Comparison of ENCODE assay signal across 8 cellular contexts in the genomic region with DNA sequence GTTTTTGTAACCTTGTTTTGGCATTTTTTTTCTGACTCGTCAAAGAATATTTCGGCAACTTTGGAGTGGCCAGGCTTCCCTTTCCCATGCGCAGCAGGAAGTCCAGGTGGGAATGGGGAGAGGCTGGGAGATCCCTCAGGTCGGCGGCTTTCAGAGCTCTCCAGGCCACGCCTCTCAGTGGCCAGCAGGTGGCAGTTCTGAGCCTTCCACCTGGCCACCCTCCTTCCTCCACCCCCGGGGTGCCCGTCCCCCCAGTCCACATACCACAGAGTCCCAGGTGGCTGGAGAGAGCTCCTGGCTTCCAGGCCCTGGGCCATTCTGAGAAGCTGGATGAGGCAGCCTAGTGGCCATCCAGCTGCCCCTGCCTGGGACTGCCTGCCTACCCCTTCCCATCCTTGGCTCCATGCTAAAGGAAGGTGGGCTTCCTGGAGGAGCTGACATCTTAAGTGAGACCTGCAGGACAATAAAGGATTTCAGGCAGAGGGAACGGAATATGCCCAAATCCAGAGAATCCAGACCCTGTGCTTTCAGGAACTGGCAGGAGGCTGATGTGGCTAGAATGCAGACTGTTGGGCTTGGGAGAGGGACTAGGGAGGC. TPM values are rescaled to one million over a fixed set of nuclear protein-coding genes. Genes with fewer than 3 reads are reported as not detected.
DNase-seq lines count a peak whose midpoint lies in the region; ATAC-seq, FAIRE-seq and TF ChIP-seq lines count a peak whose summit lies in the region.

No MANE protein-coding gene starts in this region.

- H3K36me3 Mint-ChIP-seq in nephron (ENCODE audit: low read depth): no peaks in the 10 kb centered on the region

- no peak overlapping the region for H3K4me3 ChIP-seq in A673 (ENCODE audit: low read depth, low read length, poor library complexity, severe bottlenecking)
- H3K4me3 ChIP-seq in colonic mucosa: no peak overlapping the region

- H3K36me3 ChIP-seq in A673 (ENCODE audit: insufficient read depth, low read length, poor library complexity, severe bottlenecking): no peaks in the 10 kb centered on the region
- no peaks in the 10 kb centered on the region for H3K36me3 ChIP-seq in colonic mucosa

- no peak overlapping the region for H3K27ac Mint-ChIP-seq in nephron

- CTCF ChIA-PET in A673 (lab: Charles Lee): interaction anchor here (0.5 to 1.3 kb wide), 5 partner anchors 34 to 792 kb away, joined by 3 to 21 read pairs (median 5); no protein-coding TSS in a partner anchor
- CTCF ChIA-PET in RWPE1 (lab: Yijun Ruan, JAX): interaction anchor here (0.6 to 1.6 kb wide), 12 partner anchors 10 to 1886 kb away, joined by 3 to 7 read pairs (median 4); no protein-coding TSS in a partner anchor

- DNase-seq in A673 (ENCODE audit: low spot score) (peak; percentile 22), RWPE1 (ENCODE audit: low spot score) (no peak), colonic mucosa (peak; percentile 32), RCC 7860 (ENCODE audit: low spot score) (no peak), sciatic nerve (ENCODE audit: low spot score) (no peak)

- no peak for FAIRE-seq in RCC 7860 (lab: Jason Lieb, UNC)

- H3K4me1 Mint-ChIP-seq in nephron: peaks cover 10% of the 10 kb centered on the region

- H3K9me3 ChIP-seq in A673 (ENCODE audit: low read depth, low read length, poor library complexity, severe bottlenecking) (no peaks in the 10 kb centered on the region), colonic mucosa (no peaks in the 10 kb centered on the region)

- H3K27ac ChIP-seq in A673 (ENCODE audit: low read depth, low read length, poor library complexity, severe bottlenecking): no peak overlapping the region
- no peak overlapping the region for H3K27ac ChIP-seq in RWPE1
- H3K27ac ChIP-seq in colonic mucosa: no peak overlapping the region

- intact Hi-C loops in A673 (cut with micrococcal nuclease; ENCODE audit: unreplicated experiment): no loop called here
- intact Hi-C loops in colonic mucosa (cut with DNase I): no loop called here
- intact Hi-C loops in sciatic nerve (cut with DNase I): no loop called here

- H3K9ac ChIP-seq in colonic mucosa (ENCODE audit: low read depth in 2 of 2, low read length in 2 of 2): no peak overlapping the region

- POLR2A ChIA-PET in A673 (lab: Charles Lee; ENCODE audit: low non-redundant PET) (no interaction called here), RWPE1 (lab: Yijun Ruan, JAX; ENCODE audit: low non-redundant PET) (no interaction called here)

- H3K4me1 ChIP-seq in A673 (ENCODE audit: insufficient read depth, low read length, poor library complexity, severe bottlenecking) (no peaks in the 10 kb centered on the region), colonic mucosa (no peaks in the 10 kb centered on the region)

- H3K27me3 ChIP-seq in A673 (replicated peaks; ENCODE audit: insufficient read depth, low read depth, low read length, poor library complexity) (no peaks in the 10 kb centered on the region), colonic mucosa (no peaks in the 10 kb centered on the region)

- H3K27me3 Mint-ChIP-seq in nephron (ENCODE audit: low read depth): peaks cover 10% of the 10 kb centered on the region

- TF ChIP-seq CTCF in A673 (conservative IDR thresholded peaks at IDR 0.05; ENCODE audit: low read depth, low read length) (peak; percentile 64), RWPE1 (conservative IDR thresholded peaks at IDR 0.05; ENCODE audit: low read depth) (peak; percentile 53), colonic mucosa (IDR thresholded peaks at IDR 0.05) (peak; percentile 56), nephron (IDR thresholded peaks at IDR 0.05; ENCODE audit: unreplicated experiment in 3 of 3) (peak; percentile 40 to 60 (median 54))

- ATAC-seq in GM19351 (IDR thresholded peaks at IDR 0.05; ENCODE audit: unreplicated experiment) (peak; percentile 68), GM19467 (IDR thresholded peaks at IDR 0.05; ENCODE audit: unreplicated experiment) (no peak), sciatic nerve (no peak)

- no peak overlapping the region for H3K4me3 Mint-ChIP-seq in nephron

- no TSS peak for BruUV-seq in A673 (replicated peaks; lab: Mats Ljungman, UMichigan)

- no peaks in the 10 kb centered on the region for H3K9me3 Mint-ChIP-seq in nephron

RNA-seq across cellular contexts. Expression of gene CCNE1, which starts 46.3 kb away (rescaled TPM):
- total RNA-seq in A673 (2021) (8.9 and 12.0 TPM in 2 replicates), colonic mucosa (10 to 100 TPM in 1 of 2 donors, 1 to 10 TPM in 1; 5.1 to 10.6 TPM), sciatic nerve (4.1 TPM)

Comparison
In these comparisons a context has a peak if more than half of its experiments do, and no peak if none do; other contexts are left out.
1. DNase-seq: peak in A673 (single experiment) and colonic mucosa (single experiment); none in RWPE1 (single experiment), RCC 7860 (single experiment) and sciatic nerve (single experiment).
2. Peak in every context shown above with its lines, with median percentiles within 50 percentile points of each other: CTCF ChIP-seq.